30 cellular contexts compared by ENCODE assay signal in genomic region chr22:41731609-41732008, GRCh38. TPM values are rescaled to one million over a fixed set of nuclear protein-coding genes. Genes with fewer than 3 reads are reported as not detected.
"Had no signal": no experiment of that assay in that cellular context is flagged by ENCODE, and none has a peak within 500 bp of the region (broad histone marks: within the 10 kb centered on the region; RNA-seq: fewer than 3 reads in every experiment).

No MANE protein-coding gene starts in this region.

- H3K27ac ChIP-seq: adrenal gland, body of pancreas, cardiac muscle cell, colonic mucosa, epithelial cell of prostate, esophagus squamous epithelium, gastroesophageal sphincter had no signal

- H3K4me1 ChIP-seq: adrenal gland, body of pancreas, colonic mucosa, esophagus squamous epithelium, gastroesophageal sphincter had no signal

- H3K9me3 Mint-ChIP-seq: activated CD4-positive, alpha-beta memory T cell treated with anti-CD3 and anti-CD28 coated beads for 36 hours; activated CD4-positive, alpha-beta T cell treated with anti-CD3 and anti-CD28 coated beads, Interleukin-2, amount 10 ng/mL, durations not matched to agents 24 days and 14 days; activated naive CD4-positive, alpha-beta T cell treated with anti-CD3 and anti-CD28 coated beads for 36 hours; activated naive CD4-positive, alpha-beta T cell treated with anti-CD3 and anti-CD28 coated beads, Interleukin-2, amount 50 U/mL, for 24 hours; activated naive CD8-positive, alpha-beta T cell treated with anti-CD3 and anti-CD28 coated beads for 36 hours; activated naive CD8-positive, alpha-beta T cell treated with anti-CD3 and anti-CD28 coated beads, Interleukin-2, amount 50 U/mL, for 24 hours; activated T-helper 1 cell treated with anti-CD3 and anti-CD28 coated beads, Interleukin-12 subunit alpha, Interleukin-12 subunit beta, Interleukin-2, Interleukin-4 antibody, amounts not matched to agents 30 ng/mL and 10 ng/mL and 1 ng/mL, durations not matched to agents 14 hours and 24 hours and 36 hours; activated T-helper 2 cell treated with anti-CD3 and anti-CD28 coated beads, Interferon-gamma antibody, Interleukin-2, Interleukin-4, amounts not matched to agents 10 μg/mL and 5 μg/mL and 100 μg/mL, durations not matched to agents 14 hours and 24 hours and 36 hours had no signal

- H3K36me3 ChIP-seq: adrenal gland, cardiac muscle cell, colonic mucosa, esophagus squamous epithelium, gastroesophageal sphincter had no signal

- ATAC-seq: activated CD4-positive, alpha-beta T cell treated with anti-CD3 and anti-CD28 coated beads for 36 hours; activated CD8-positive, alpha-beta memory T cell treated with anti-CD3 and anti-CD28 coated beads, Interleukin-2, amount 10 ng/mL, durations not matched to agents 7 days and 5 days; activated CD8-positive, alpha-beta T cell treated with anti-CD3 and anti-CD28 coated beads, Interleukin-2, amount 10 ng/mL, durations not matched to agents 7 days and 5 days; activated naive CD8-positive, alpha-beta T cell treated with anti-CD3 and anti-CD28 coated beads, Interleukin-2, amount 50 U/mL, for 24 hours; body of pancreas; gastroesophageal sphincter had no signal

- DNase-seq: activated CD4-positive, alpha-beta memory T cell treated with anti-CD3 and anti-CD28 coated beads for 36 hours; activated CD4-positive, alpha-beta T cell treated with anti-CD3 and anti-CD28 coated beads for 36 hours; activated CD4-positive, alpha-beta T cell treated with anti-CD3 and anti-CD28 coated beads, Interleukin-2, amount 10 ng/mL, durations not matched to agents 24 days and 14 days; activated CD4-positive, CD25-positive, alpha-beta regulatory T cell; activated CD4-positive, CD25-positive, alpha-beta regulatory T cell treated with anti-CD3 and anti-CD28 coated beads, Interleukin-2, amount 50 U/mL, for 72 hours; activated CD8-positive, alpha-beta memory T cell treated with anti-CD3 and anti-CD28 coated beads, Interleukin-2, amount 10 ng/mL, durations not matched to agents 7 days and 5 days; activated CD8-positive, alpha-beta memory T cell treated with anti-CD3 and anti-CD28 coated beads, Interleukin-2, amount 50 U/mL, for 4 hours; activated CD8-positive, alpha-beta T cell treated with anti-CD3 and anti-CD28 coated beads, Interleukin-2, amount 10 ng/mL, durations not matched to agents 7 days and 5 days; activated effector memory CD4-positive, alpha-beta T cell treated with anti-CD3 and anti-CD28 coated beads, Interleukin-2, amount 50 U/mL, for 16 hours; activated naive CD4-positive, alpha-beta T cell treated with anti-CD3 and anti-CD28 coated beads for 36 hours; activated naive CD8-positive, alpha-beta T cell treated with anti-CD3 and anti-CD28 coated beads for 36 hours; activated naive CD8-positive, alpha-beta T cell treated with anti-CD3 and anti-CD28 coated beads, Interleukin-2, amount 50 U/mL, for 24 hours; activated T-cell treated with anti-CD3 and anti-CD28 coated beads, Interleukin-2, amount 50 U/mL, for 1 hour; activated T-cell treated with anti-CD3 and anti-CD28 coated beads, Interleukin-2, amount 50 U/mL, for 48 hours; adrenal gland; aorta; body of pancreas; central memory CD4-positive, alpha-beta T cell; cerebellar nuclear complex; colonic mucosa; effector CD8-positive, alpha-beta T cell; esophagus squamous epithelium; foreskin melanocyte; T-helper 2 cell had no signal

- H3K4me3 Mint-ChIP-seq: activated CD4-positive, alpha-beta memory T cell treated with anti-CD3 and anti-CD28 coated beads for 36 hours; activated CD4-positive, alpha-beta T cell treated with anti-CD3 and anti-CD28 coated beads for 36 hours; activated CD4-positive, alpha-beta T cell treated with anti-CD3 and anti-CD28 coated beads, Interleukin-2, amount 10 ng/mL, durations not matched to agents 24 days and 14 days; activated CD8-positive, alpha-beta memory T cell treated with anti-CD3 and anti-CD28 coated beads, Interleukin-2, amount 10 ng/mL, durations not matched to agents 7 days and 5 days; activated CD8-positive, alpha-beta T cell treated with anti-CD3 and anti-CD28 coated beads, Interleukin-2, amount 10 ng/mL, durations not matched to agents 7 days and 5 days; activated naive CD4-positive, alpha-beta T cell treated with anti-CD3 and anti-CD28 coated beads for 36 hours; activated naive CD4-positive, alpha-beta T cell treated with anti-CD3 and anti-CD28 coated beads, Interleukin-2, amount 50 U/mL, for 24 hours; activated naive CD8-positive, alpha-beta T cell treated with anti-CD3 and anti-CD28 coated beads for 36 hours; activated naive CD8-positive, alpha-beta T cell treated with anti-CD3 and anti-CD28 coated beads, Interleukin-2, amount 50 U/mL, for 24 hours; activated T-helper 1 cell treated with anti-CD3 and anti-CD28 coated beads, Interleukin-12 subunit alpha, Interleukin-12 subunit beta, Interleukin-2, Interleukin-4 antibody, amounts not matched to agents 30 ng/mL and 10 ng/mL and 1 ng/mL, durations not matched to agents 14 hours and 24 hours and 36 hours had no signal

- H3K4me3 ChIP-seq: adrenal gland, body of pancreas, cardiac muscle cell, colonic mucosa, esophagus squamous epithelium, gastroesophageal sphincter had no signal

- H3K9me3 ChIP-seq: adrenal gland, body of pancreas, colonic mucosa, esophagus squamous epithelium, gastroesophageal sphincter had no signal

- H3K27me3 ChIP-seq: adrenal gland, body of pancreas, cardiac muscle cell, colonic mucosa, esophagus squamous epithelium, gastroesophageal sphincter had no signal

- H3K27ac Mint-ChIP-seq: activated CD4-positive, alpha-beta memory T cell treated with anti-CD3 and anti-CD28 coated beads for 36 hours; activated CD4-positive, alpha-beta T cell treated with anti-CD3 and anti-CD28 coated beads for 36 hours; activated CD4-positive, alpha-beta T cell treated with anti-CD3 and anti-CD28 coated beads, Interleukin-2, amount 10 ng/mL, durations not matched to agents 24 days and 14 days; activated CD8-positive, alpha-beta memory T cell treated with anti-CD3 and anti-CD28 coated beads, Interleukin-2, amount 10 ng/mL, durations not matched to agents 7 days and 5 days; activated CD8-positive, alpha-beta T cell treated with anti-CD3 and anti-CD28 coated beads, Interleukin-2, amount 10 ng/mL, durations not matched to agents 7 days and 5 days; activated naive CD4-positive, alpha-beta T cell treated with anti-CD3 and anti-CD28 coated beads for 36 hours; activated naive CD4-positive, alpha-beta T cell treated with anti-CD3 and anti-CD28 coated beads, Interleukin-2, amount 50 U/mL, for 24 hours; activated naive CD8-positive, alpha-beta T cell treated with anti-CD3 and anti-CD28 coated beads for 36 hours; activated naive CD8-positive, alpha-beta T cell treated with anti-CD3 and anti-CD28 coated beads, Interleukin-2, amount 50 U/mL, for 24 hours; activated T-helper 1 cell treated with anti-CD3 and anti-CD28 coated beads, Interleukin-12 subunit alpha, Interleukin-12 subunit beta, Interleukin-2, Interleukin-4 antibody, amounts not matched to agents 30 ng/mL and 10 ng/mL and 1 ng/mL, durations not matched to agents 14 hours and 24 hours and 36 hours; activated T-helper 2 cell treated with anti-CD3 and anti-CD28 coated beads, Interferon-gamma antibody, Interleukin-2, Interleukin-4, amounts not matched to agents 10 μg/mL and 5 μg/mL and 100 μg/mL, durations not matched to agents 14 hours and 24 hours and 36 hours had no signal

- H3K36me3 Mint-ChIP-seq: activated CD4-positive, alpha-beta memory T cell treated with anti-CD3 and anti-CD28 coated beads for 36 hours; activated CD8-positive, alpha-beta memory T cell treated with anti-CD3 and anti-CD28 coated beads, Interleukin-2, amount 10 ng/mL, durations not matched to agents 7 days and 5 days; activated naive CD4-positive, alpha-beta T cell treated with anti-CD3 and anti-CD28 coated beads, Interleukin-2, amount 50 U/mL, for 24 hours; activated naive CD8-positive, alpha-beta T cell treated with anti-CD3 and anti-CD28 coated beads for 36 hours had no signal

- H3K4me1 Mint-ChIP-seq: activated CD4-positive, alpha-beta T cell treated with anti-CD3 and anti-CD28 coated beads for 36 hours; activated CD4-positive, alpha-beta T cell treated with anti-CD3 and anti-CD28 coated beads, Interleukin-2, amount 10 ng/mL, durations not matched to agents 24 days and 14 days; activated CD8-positive, alpha-beta memory T cell treated with anti-CD3 and anti-CD28 coated beads, Interleukin-2, amount 10 ng/mL, durations not matched to agents 7 days and 5 days; activated naive CD4-positive, alpha-beta T cell treated with anti-CD3 and anti-CD28 coated beads, Interleukin-2, amount 50 U/mL, for 24 hours; activated naive CD8-positive, alpha-beta T cell treated with anti-CD3 and anti-CD28 coated beads for 36 hours; activated naive CD8-positive, alpha-beta T cell treated with anti-CD3 and anti-CD28 coated beads, Interleukin-2, amount 50 U/mL, for 24 hours had no signal

- H3K27me3 Mint-ChIP-seq: activated CD4-positive, alpha-beta memory T cell treated with anti-CD3 and anti-CD28 coated beads for 36 hours; activated CD4-positive, alpha-beta T cell treated with anti-CD3 and anti-CD28 coated beads for 36 hours; activated CD8-positive, alpha-beta memory T cell treated with anti-CD3 and anti-CD28 coated beads, Interleukin-2, amount 10 ng/mL, durations not matched to agents 7 days and 5 days; activated naive CD4-positive, alpha-beta T cell treated with anti-CD3 and anti-CD28 coated beads, Interleukin-2, amount 50 U/mL, for 24 hours; activated naive CD8-positive, alpha-beta T cell treated with anti-CD3 and anti-CD28 coated beads for 36 hours; activated naive CD8-positive, alpha-beta T cell treated with anti-CD3 and anti-CD28 coated beads, Interleukin-2, amount 50 U/mL, for 24 hours had no signal

RNA-seq across cellular contexts. Expression of gene MEI1, which starts 32.3 kb away (rescaled TPM):
- total RNA-seq: body of pancreas had no signal
